ENCODE assay signal across 27 cellular contexts in the genomic region with DNA sequence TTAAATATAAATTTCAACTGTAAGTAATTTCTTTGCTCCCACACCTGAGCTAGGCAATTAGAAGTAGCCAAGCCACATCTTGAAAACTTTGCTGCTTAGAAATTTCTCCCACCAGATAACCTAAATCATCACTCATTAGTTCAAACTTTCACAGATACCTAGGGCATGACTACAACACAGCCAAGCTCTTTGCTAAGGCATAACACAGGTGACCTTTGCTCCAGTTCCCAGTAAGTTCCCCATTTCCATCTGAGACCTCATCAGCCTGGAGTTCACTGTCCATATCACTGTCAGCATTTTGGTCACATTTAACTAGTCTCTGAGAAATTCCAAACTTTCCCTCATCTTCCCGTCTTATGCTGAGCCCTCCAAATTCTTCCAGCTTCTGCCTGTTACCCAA.
DNase-seq lines count a peak whose midpoint lies in the region; FAIRE-seq and TF ChIP-seq lines count a peak whose summit lies in the region.
"Had no signal": no experiment of that assay in that cellular context is flagged by ENCODE, and none has a peak within 500 bp of the region (broad histone marks: within the 10 kb centered on the region; RNA-seq: fewer than 3 reads in every experiment).

No MANE protein-coding gene starts in this region.

- no peak for TF ChIP-seq CTCF in H1 (IDR thresholded peaks at IDR 0.05; ENCODE audit: control extremely low read depth in 1 of 3, insufficient read depth in 1 of 3, low read depth in 1 of 3, low read length in 3 of 3)
- no peak for TF ChIP-seq CTCF in progenitor cell of endocrine pancreas (IDR thresholded peaks at IDR 0.05; ENCODE audit: unreplicated experiment)
- TF ChIP-seq CTCF in GM20000 (IDR thresholded peaks at IDR 0.05; ENCODE audit: extremely low read depth, missing control alignments): no peak

- H4K8ac ChIP-seq in H1 (ENCODE audit: extremely low read depth, insufficient read depth, low read length): no peak overlapping the region

- 0 out of 2 replicates have a peak overlapping the region, but pooled peaks have one; percentile 82 for H2BK20ac ChIP-seq in H1 (ENCODE audit: low read length)

- H3K4me3 ChIP-seq in H1 (ENCODE audit: extremely low read depth in 1 of 4, insufficient read depth in 2 of 4, low read depth in 3 of 4, low read length in 4 of 4): no peak overlapping the region
- H3K4me3 ChIP-seq: A549, K562 had no signal

- H4K20me1 ChIP-seq in H1 (replicated peaks in 1 of 2; ENCODE audit: control insufficient read depth in 1 of 2, insufficient read depth in 2 of 2, low read length in 2 of 2): no peaks in the 10 kb centered on the region

- H4K5ac ChIP-seq in H1 (ENCODE audit: insufficient read length, low read depth, low read length): no peak overlapping the region

- DNase-seq in ELR (ENCODE audit: low read depth) (peak; percentile 23), NCI-H226 (peak; percentile 7), H1 (ENCODE audit: low read depth in 1 of 2, low spot score in 2 of 2) (no peak), progenitor cell of endocrine pancreas (ENCODE audit: low spot score, unreplicated experiment) (no peak), GM20000 (ENCODE audit: low spot score) (no peak), iPS-NIHi7 (ENCODE audit: extremely low spot score) (no peak), caudate nucleus (lab: John Stamatoyannopoulos, UW) (no peak)
- DNase-seq: BE2C; CD4-positive, CD25-positive, alpha-beta regulatory T cell; COR-L47; DMS 273 treated with DMSO at 0.1 percent for 48 hours; DND-41; HCEC 1CT; MM.1S; NCI-H1105; NCI-H2029 treated with DMSO at 0.1 percent for 48 hours; NCI-H345; NCI-H524; NCI-H774; NK-92 treated with Interleukin-12 subunit alpha and Interleukin-12 subunit beta, amount 100 ng/mL, for 24 hours; Right ventricle myocardium superior had no signal

- H3K27me3 ChIP-seq in H1 (replicated peaks in 1 of 4; ENCODE audit: control insufficient read depth in 3 of 4, extremely low read depth in 1 of 4, insufficient read depth in 3 of 4, low read length in 3 of 4): no peaks in the 10 kb centered on the region
- H3K27me3 ChIP-seq: BE2C had no signal

- H3K27ac ChIP-seq in H1 (ENCODE audit: low read depth, low read length): no peak overlapping the region
- no peak overlapping the region for H3K27ac ChIP-seq in caudate nucleus (ENCODE audit: low read depth, low read length)
- H3K27ac ChIP-seq: A549, HL-60 had no signal

- no peak overlapping the region for H3K9ac ChIP-seq in H1 (replicated peaks in 1 of 4; ENCODE audit: extremely low read depth in 1 of 4, low read depth in 3 of 4, low read length in 3 of 4)

- H3K23ac ChIP-seq in H1 (ENCODE audit: insufficient read length): no peak overlapping the region

- peaks cover 12% of the 10 kb centered on the region for H3K4me1 Mint-ChIP-seq in progenitor cell of endocrine pancreas (ENCODE audit: low read depth)

- no peak overlapping the region for H3K4me3 Mint-ChIP-seq in progenitor cell of endocrine pancreas (ENCODE audit: low read depth)
- H3K4me3 Mint-ChIP-seq: CD4-positive, CD25-positive, alpha-beta regulatory T cell had no signal

- H3K56ac ChIP-seq in H1 (replicated peaks; ENCODE audit: insufficient read length, low read depth, low read length): no peak overlapping the region

- TF ChIP-seq RAD21 in H1 (IDR thresholded peaks at IDR 0.05 in 1 of 2, conservative IDR thresholded peaks at IDR 0.05 in 1 of 2; ENCODE audit: low read depth in 2 of 2, low read length in 2 of 2): no peak

- H3K4me2 ChIP-seq in H1 (ENCODE audit: insufficient read depth in 1 of 2, low read depth in 2 of 2, low read length in 2 of 2): no peak overlapping the region
- H3K4me2 ChIP-seq: A549 had no signal

- H3K14ac ChIP-seq in H1 (ENCODE audit: insufficient read length): no peak overlapping the region

- no peak overlapping the region for H4K91ac ChIP-seq in H1 (replicated peaks; ENCODE audit: insufficient read length, low read length)

- peaks cover 0 to 3% (median 2%) of the 10 kb centered on the region in 4 experiments; a peak in 2 of 7 replicates for H3K4me1 ChIP-seq in H1 (replicated peaks in 1 of 4; ENCODE audit: control insufficient read depth in 3 of 4, insufficient read depth in 4 of 4, low read length in 3 of 4)
- H3K4me1 ChIP-seq: A549 had no signal

- no peak overlapping the region for H2AK5ac ChIP-seq in H1 (ENCODE audit: low read depth, low read length)

- TF ChIP-seq POLR2A in H1 (IDR thresholded peaks at IDR 0.05; ENCODE audit: control extremely low read depth in 1 of 2, low read depth in 2 of 2, low read length in 2 of 2): no peak

- H2BK12ac ChIP-seq in H1 (ENCODE audit: low read depth, low read length): no peak overlapping the region

- 92% methylated on average over 1 of the region's 1 CpG; no CpG with 5 or more reads in 1 of the 2 experiments for WGBS in H1 (ENCODE audit: extremely low coverage in 1 of 2, insufficient coverage in 1 of 2, insufficient read length in 1 of 2, insufficient replicate concordance in 2 of 2, low coverage in 1 of 2, low lambda C conversion rate in 2 of 2, missing lambda C conversion rate in 1 of 2), 2 experiments

- peaks cover 0 to 6% (median 0%) of the 10 kb centered on the region in 4 experiments; a peak in 1 of 8 replicates for H3K36me3 ChIP-seq in H1 (ENCODE audit: control insufficient read depth in 2 of 4, insufficient read depth in 4 of 4, low read length in 3 of 4)
- H3K36me3 ChIP-seq: BE2C had no signal

- H2BK15ac ChIP-seq in H1 (ENCODE audit: low read length): no peak overlapping the region

- H3K18ac ChIP-seq in H1 (ENCODE audit: extremely low read depth, low read length): no peak overlapping the region

- H3K9me3 Mint-ChIP-seq in progenitor cell of endocrine pancreas (ENCODE audit: low read depth): peaks cover 11% of the 10 kb centered on the region

- H3K36me3 Mint-ChIP-seq in progenitor cell of endocrine pancreas (ENCODE audit: insufficient read depth): no peaks in the 10 kb centered on the region
- H3K36me3 Mint-ChIP-seq: CD4-positive, CD25-positive, alpha-beta regulatory T cell had no signal

- no peaks in the 10 kb centered on the region for H3K79me2 ChIP-seq in H1 (ENCODE audit: control insufficient read depth in 1 of 2, insufficient read depth in 2 of 2, low read length in 2 of 2)

- peak overlapping the region; percentile 25 for H3K27ac Mint-ChIP-seq in progenitor cell of endocrine pancreas
- H3K27ac Mint-ChIP-seq: CD4-positive, CD25-positive, alpha-beta regulatory T cell had no signal

- no peaks in the 10 kb centered on the region for H3K23me2 ChIP-seq in H1 (ENCODE audit: low read depth, low read length)

- no peak overlapping the region for H2AFZ ChIP-seq in H1 (ENCODE audit: low read length)

- no peak overlapping the region for H2BK5ac ChIP-seq in H1 (ENCODE audit: low read depth, low read length)

- no peak overlapping the region for H2BK120ac ChIP-seq in H1 (replicated peaks; ENCODE audit: low read depth, low read length)

- H3K79me1 ChIP-seq in H1 (ENCODE audit: low read depth, low read length): no peaks in the 10 kb centered on the region

- TF ChIP-seq EP300 in H1 (IDR thresholded peaks at IDR 0.05; ENCODE audit: borderline replicate concordance in 1 of 2, low read depth in 2 of 2, low read length in 2 of 2): no peak

- H3K4ac ChIP-seq in H1 (replicated peaks; ENCODE audit: insufficient read length, low read depth, low read length): no peak overlapping the region

- no peak for FAIRE-seq in H1 (lab: Jason Lieb, UNC)
- FAIRE-seq: A549, GM12891, GM19239, HepG2, K562 had no signal

- H3K9me3 ChIP-seq in H1 (ENCODE audit: insufficient read depth in 2 of 2, low read depth in 1 of 2, low read length in 1 of 2): peaks cover 7% of the 10 kb centered on the region in 2 experiments
- H3K9me3 ChIP-seq: A549, BE2C had no signal

- POLR2A ChIA-PET in H1 (lab: Charles Lee; ENCODE audit: partially characterized antibody): no interaction called here

- no peaks in the 10 kb centered on the region for H3K27me3 Mint-ChIP-seq in progenitor cell of endocrine pancreas

- CTCF ChIA-PET in H1 (lab: Charles Lee; ENCODE audit: partially characterized antibody): interaction anchor here (1.4 kb wide), 1 partner anchor 11 kb away, joined by 6 read pairs; no protein-coding TSS in a partner anchor

TF ChIP-seq in H1, 55 proteins besides CTCF, POLR2A, EP300 and RAD21 (continues in another document):
- TF ChIP-seq TCF12 (IDR thresholded peaks at IDR 0.05; ENCODE audit: low read depth, low read length) (no peak), SRF (IDR thresholded peaks at IDR 0.05; ENCODE audit: low read depth, low read length) (no peak), ATF2 (IDR thresholded peaks at IDR 0.05; ENCODE audit: low read length) (no peak), GTF2F1 (IDR thresholded peaks at IDR 0.05; ENCODE audit: borderline replicate concordance, low read depth, low read length) (no peak), EGR1 (IDR thresholded peaks at IDR 0.05; ENCODE audit: borderline replicate concordance, low read depth, low read length) (no peak), BACH1 (IDR thresholded peaks at IDR 0.05; ENCODE audit: low read length) (no peak), YY1 (IDR thresholded peaks at IDR 0.05; ENCODE audit: low read depth, low read length) (no peak), SAP30 (IDR thresholded peaks at IDR 0.05; ENCODE audit: insufficient read depth, insufficient replicate concordance, low read length) (no peak), CHD2 (IDR thresholded peaks at IDR 0.05; ENCODE audit: low read length) (no peak), SP2 (IDR thresholded peaks at IDR 0.05; ENCODE audit: low read length) (no peak)
- TF ChIP-seq, protein P1, sequence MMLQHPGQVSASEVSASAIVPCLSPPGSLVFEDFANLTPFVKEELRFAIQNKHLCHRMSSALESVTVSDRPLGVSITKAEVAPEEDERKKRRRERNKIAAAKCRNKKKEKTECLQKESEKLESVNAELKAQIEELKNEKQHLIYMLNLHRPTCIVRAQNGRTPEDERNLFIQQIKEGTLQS (IDR thresholded peaks at IDR 0.05; ENCODE audit: insufficient read depth, low read depth, low read length): no peak
- TF ChIP-seq, protein P2, sequence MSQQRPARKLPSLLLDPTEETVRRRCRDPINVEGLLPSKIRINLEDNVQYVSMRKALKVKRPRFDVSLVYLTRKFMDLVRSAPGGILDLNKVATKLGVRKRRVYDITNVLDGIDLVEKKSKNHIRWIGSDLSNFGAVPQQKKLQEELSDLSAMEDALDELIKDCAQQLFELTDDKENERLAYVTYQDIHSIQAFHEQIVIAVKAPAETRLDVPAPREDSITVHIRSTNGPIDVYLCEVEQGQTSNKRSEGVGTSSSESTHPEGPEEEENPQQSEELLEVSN (IDR thresholded peaks at IDR 0.05): no peak

Comparison
In these comparisons a context has a peak if more than half of its experiments do, and no peak if none do; other contexts are left out.
1. DNase-seq: peak in ELR (single experiment) and NCI-H226 (single experiment); none in H1 (0 of 2), progenitor cell of endocrine pancreas (single experiment), GM20000 (single experiment), iPS-NIHi7 (single experiment) and caudate nucleus (0 of 61).